ENCODE assay signal across 29 cellular contexts in the genomic region with DNA sequence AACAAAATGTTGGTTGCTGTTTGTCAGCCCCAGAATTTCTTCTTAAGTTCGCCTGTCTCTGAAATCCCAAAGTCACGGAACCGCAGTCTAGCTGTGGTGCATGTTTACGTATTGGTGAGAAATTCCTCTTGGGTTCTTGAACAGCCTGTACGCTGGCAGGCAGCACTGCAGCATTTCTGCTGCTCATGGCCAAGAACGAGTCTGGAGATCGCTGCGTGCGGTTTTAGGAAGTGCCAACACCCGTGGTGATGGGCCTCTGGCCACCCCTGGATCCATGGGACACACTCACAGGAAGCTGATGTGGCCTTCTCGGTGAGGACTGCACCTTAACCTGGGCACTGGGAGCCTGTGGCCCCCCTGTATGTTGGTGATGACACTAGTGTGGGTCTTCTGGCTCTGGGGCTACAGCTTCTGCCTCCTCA. TPM values are rescaled to one million over a fixed set of nuclear protein-coding genes. Genes with fewer than 3 reads are reported as not detected.
A peak's percentile ranks its signal among the peaks of the same experiment; 100 is the strongest.
DNase-seq lines count a peak whose midpoint lies in the region; ATAC-seq and TF ChIP-seq lines count a peak whose summit lies in the region.
"Had no signal": no experiment of that assay in that cellular context is flagged by ENCODE, and none has a peak within 500 bp of the region (broad histone marks: within the 10 kb centered on the region; RNA-seq: fewer than 3 reads in every experiment).

No MANE protein-coding gene starts in this region.

- no peak overlapping the region for H2AFZ ChIP-seq in GM23248

- in situ Hi-C loops in GM23248 (cut with MboI): no loop called here

- no peak overlapping the region for H3K9ac ChIP-seq in GM23248

- H3K27ac ChIP-seq in GM23248: peak overlapping the region; percentile 46; the same call in 1 of the 2 replicates
- H3K27ac ChIP-seq in coronary artery: no peak overlapping the region
- peak overlapping the region; percentile 64 for H3K27ac ChIP-seq in right cardiac atrium (ENCODE audit: low read length)
- H3K27ac ChIP-seq in breast epithelium: peak overlapping the region in 1 of 2 donors; percentile 58
- H3K27ac ChIP-seq: SJCRH30, thyroid gland had no signal

- H3K27me3 ChIP-seq in GM23248 (replicated peaks; ENCODE audit: insufficient read depth): no peaks in the 10 kb centered on the region
- no peaks in the 10 kb centered on the region for H3K27me3 ChIP-seq in right cardiac atrium (ENCODE audit: control insufficient read depth, insufficient read depth)
- no peaks in the 10 kb centered on the region for H3K27me3 ChIP-seq in breast epithelium
- H3K27me3 ChIP-seq: left lung, SJCRH30, thyroid gland had no signal

- TF ChIP-seq CTCF in coronary artery (IDR thresholded peaks at IDR 0.05) (no peak), breast epithelium (IDR thresholded peaks at IDR 0.05) (no peak)

- intact Hi-C loops in right cardiac atrium (cut with DNase I) (no loop called here), posterior vena cava (cut with DNase I) (no loop called here), breast epithelium (cut with DNase I; ENCODE audit: low total_unique reads) (no loop called here)

- H3K36me3 ChIP-seq in GM23248 (ENCODE audit: low read depth): peaks cover 40% of the 10 kb centered on the region
- H3K36me3 ChIP-seq in breast epithelium: peaks cover 3% of the 10 kb centered on the region

- no peak overlapping the region for H3K4me3 ChIP-seq in GM23248
- H3K4me3 ChIP-seq in coronary artery: no peak overlapping the region
- H3K4me3 ChIP-seq in right cardiac atrium (ENCODE audit: low read length): no peak overlapping the region
- H3K4me3 ChIP-seq in breast epithelium: no peak overlapping the region
- H3K4me3 ChIP-seq: A549, left lung, mucosa of descending colon, SJCRH30, smooth muscle cell, thyroid gland had no signal

- ATAC-seq in right cardiac atrium: peak; percentile 75 to 79
- no peak for ATAC-seq in HG03135 (IDR thresholded peaks at IDR 0.05; ENCODE audit: unreplicated experiment)
- ATAC-seq: A549; activated CD4-positive, CD25-positive, alpha-beta regulatory T cell treated with anti-CD3 and anti-CD28 coated beads, Interleukin-2, amount 50 U/mL, for 24 hours; activated CD8-positive, alpha-beta T cell treated with anti-CD3 and anti-CD28 coated beads, Interleukin-2, amount 10 ng/mL, durations not matched to agents 7 days and 5 days; activated naive CD4-positive, alpha-beta T cell treated with anti-CD3 and anti-CD28 coated beads, Interleukin-2, amount 50 U/mL, for 72 hours; CD8-positive, alpha-beta T cell; esophagus mucosa; stimulated activated naive CD8-positive, alpha-beta T cell treated with anti-CD3 and anti-CD28 coated beads, Interleukin-15, amount 100 ng/mL, for 72 hours; T-cell had no signal

- H3K79me2 ChIP-seq in GM23248 (ENCODE audit: insufficient read depth): peaks cover 73% of the 10 kb centered on the region

- H3K4me1 ChIP-seq in GM23248 (ENCODE audit: insufficient read depth): peaks cover 9% of the 10 kb centered on the region
- H3K4me1 ChIP-seq in right cardiac atrium (ENCODE audit: control insufficient read depth, insufficient read depth, low read length): peaks cover 8% of the 10 kb centered on the region
- H3K4me1 ChIP-seq in breast epithelium: peaks cover 0 to 6% of the 10 kb centered on the region in 2 donors
- H3K4me1 ChIP-seq: SJCRH30, thyroid gland had no signal

- 85% methylated on average over 11 of the region's 11 CpGs for WGBS in GM23248 (ENCODE audit: low coverage in 1 of 2, low lambda C conversion rate in 2 of 2, missing lambda C conversion rate in 2 of 2), 2 experiments
- WGBS in right cardiac atrium: 68% methylated on average over 11 of the region's 11 CpGs

- no peaks in the 10 kb centered on the region for H3K9me3 ChIP-seq in GM23248 (ENCODE audit: low read depth)
- H3K9me3 ChIP-seq in right cardiac atrium (ENCODE audit: control insufficient read depth, low read length): no peaks in the 10 kb centered on the region
- no peaks in the 10 kb centered on the region for H3K9me3 ChIP-seq in breast epithelium
- H3K9me3 ChIP-seq: left lung, mucosa of descending colon, SJCRH30, thyroid gland had no signal

- H3K9me2 ChIP-seq in GM23248 (ENCODE audit: insufficient read depth): no peaks in the 10 kb centered on the region

- H3K4me2 ChIP-seq in GM23248 (ENCODE audit: unreplicated experiment): no peak overlapping the region
- H3K4me2 ChIP-seq: A549, smooth muscle cell had no signal

- H3F3A ChIP-seq in GM23248 (ENCODE audit: insufficient read depth): peaks cover 4% of the 10 kb centered on the region

- H4K20me1 ChIP-seq in GM23248 (ENCODE audit: insufficient read depth): no peaks in the 10 kb centered on the region

- no peak for TF ChIP-seq POLR2A in breast epithelium (IDR thresholded peaks at IDR 0.05)

- DNase-seq in GM23248 (no peak), coronary artery (ENCODE audit: low spot score) (peak; percentile 53), right cardiac atrium (peak; percentile 43 to 83 (median 79)), posterior vena cava (ENCODE audit: low spot score) (peak; percentile 75), breast epithelium (ENCODE audit: low spot score in 2 of 2) (no peak), COLO829 (ENCODE audit: low spot score) (no peak), DMS114 treated with DMSO at 0.1 percent for 48 hours (lab: John Stamatoyannopoulos, UW; ENCODE audit: unreplicated experiment) (no peak)
- DNase-seq: CD8-positive, alpha-beta T cell; DMS 273 treated with DMSO at 0.1 percent for 48 hours; endodermal cell; foreskin melanocyte; GOT3; NCI-H1092; NCI-H187 treated with DMSO at 0.1 percent for 48 hours; NCI-H526 treated with DMSO at 0.1 percent for 48 hours; SJCRH30; stimulated activated CD4-positive, alpha-beta T cell treated with anti-CD3 and anti-CD28 coated beads, Interleukin-1b, Interleukin-23, amount 100 ng/mL, for 48 hours; stimulated activated naive CD8-positive, alpha-beta T cell treated with anti-CD3 and anti-CD28 coated beads, Interleukin-15, amount 100 ng/mL, for 72 hours; T-cell had no signal

RNA-seq across cellular contexts. Expression of a gene that starts 23.7 kb away (rescaled TPM):
- total RNA-seq in GM23248 (2014; rRNA removed; shearing (Covaris generic)): 35.5 and 38.4 TPM in 2 replicates
- polyA plus RNA-seq in GM23248 (2016; fragmentation: Nextera tagmentation; extraction: Ambion mirVana) (31.5 and 35.3 TPM in 2 replicates), right cardiac atrium (46.0 TPM)
- total RNA-seq in right cardiac atrium (10 to 100 TPM; 49.6 to 74.8 (median 68.5) TPM), posterior vena cava (10 to 100 TPM; 36.3 to 39.7 TPM), breast epithelium (10 to 100 TPM; 11.2 to 18.7 (median 18.4) TPM)

Comparison
In these comparisons a context has a peak if more than half of its experiments do, and no peak if none do; other contexts are left out.
1. DNase-seq: peak in coronary artery (single experiment), right cardiac atrium (3 of 3) and posterior vena cava (single experiment); none in GM23248 (single experiment), breast epithelium (0 of 2), COLO829 (single experiment) and DMS114 treated with DMSO at 0.1 percent for 48 hours (single experiment).
2. H3K27ac ChIP-seq: peak in GM23248 (single experiment) and right cardiac atrium (single experiment); none in coronary artery (0 of 2).